Comparison of ENCODE assay signal across 8 cellular contexts in the genomic region with DNA sequence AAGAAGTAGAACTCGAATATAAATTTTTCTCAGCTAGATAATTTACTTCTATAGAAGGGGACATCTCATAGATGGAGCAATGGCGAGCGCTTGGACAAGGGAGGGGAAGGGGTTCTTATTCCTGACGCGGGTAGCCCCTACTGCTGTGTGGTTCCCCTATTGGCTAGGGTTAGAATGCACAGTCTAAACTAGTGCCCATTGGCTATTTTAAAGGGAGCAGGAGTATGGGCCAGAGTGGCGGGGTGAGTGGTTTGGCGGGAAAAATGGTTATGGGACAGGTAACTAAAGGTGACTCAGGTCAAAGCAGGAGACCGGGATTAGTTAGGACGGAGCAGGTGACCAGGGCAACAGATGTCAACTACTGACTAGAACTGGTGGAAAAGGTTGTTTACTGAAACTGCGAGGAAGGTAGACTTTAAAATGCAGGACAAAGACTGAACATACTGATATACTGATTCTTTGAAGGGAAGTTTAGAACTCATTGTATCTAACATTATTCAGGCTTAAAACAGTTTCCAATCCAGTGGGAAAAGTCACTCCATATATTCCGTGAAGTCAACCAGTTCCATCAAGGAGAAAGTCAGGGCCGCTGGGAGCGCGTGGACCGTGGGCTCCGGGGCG. TPM values are rescaled to one million over a fixed set of nuclear protein-coding genes. Genes with fewer than 3 reads are reported as not detected.
DNase-seq lines count a peak whose midpoint lies in the region; ATAC-seq, FAIRE-seq and TF ChIP-seq lines count a peak whose summit lies in the region.

No MANE protein-coding gene starts in this region.

- peak; percentile 6; the same call in 1 of the 3 replicates for ATAC-seq in HepG2

- in situ Hi-C loops in HepG2 (cut with HindIII; ENCODE audit: extremely low pct_ligation_motif_present, low pct_unique_long_range_greater_than_20kb), result no loop called here

- H3K36me3 ChIP-seq in HepG2 (replicated peaks in 1 of 2; ENCODE audit: control insufficient read depth in 1 of 2, insufficient read depth in 2 of 2, low read length in 2 of 2) (0 out of 5 replicates have a peak, but pooled peaks cover 0 to 5% of the 10 kb centered on the region in 2 experiments), testis (ENCODE audit: low read depth, missing control alignments) (no peaks in the 10 kb centered on the region)

- POLR2A ChIA-PET in HepG2 (lab: Yijun Ruan, JAX), result interaction anchor here (0.7 to 1.0 kb wide), 4 partner anchors 79 to 111 kb away, joined by 3 to 4 read pairs (median 3); partner anchors contain the start of genes ANKRD65 and MRPL20

- peak in 1 of 2 experiments; percentile 15 for TF ChIP-seq CTCF in brain (conservative IDR thresholded peaks at IDR 0.05)
- TF ChIP-seq CTCF in HepG2 (CRISPR knock-in tag; IDR thresholded peaks at IDR 0.05), result no peak
- peak in 1 of 3 experiments; percentile 16 for TF ChIP-seq CTCF in testis (IDR thresholded peaks at IDR 0.05)

- CTCF ChIA-PET in HepG2 (lab: Yijun Ruan, JAX; ENCODE audit: low intra/inter-chr PET ratio, low total read pairs), result no interaction called here

- peak overlapping the region; percentile 96 for H3K27ac Mint-ChIP-seq in activated naive CD4-positive, alpha-beta T cell treated with anti-CD3 and anti-CD28 coated beads, Interleukin-2, amount 50 U/mL, for 24 hours
- H3K27ac Mint-ChIP-seq in brain, result peak overlapping the region; percentile 94 to 97 (median 95)

- intact Hi-C loops in HepG2 (cut with micrococcal nuclease; ENCODE audit: unreplicated experiment), result no loop called here
- intact Hi-C loops in testis (cut with DNase I; ENCODE audit: low total_unique reads), result no loop called here

- peaks cover 18% of the 10 kb centered on the region for H3K4me1 ChIP-seq in HepG2 (ENCODE audit: insufficient read depth, low read length)
- H3K4me1 ChIP-seq in testis, result peaks cover 3% of the 10 kb centered on the region

- no peaks in the 10 kb centered on the region for H3K27me3 Mint-ChIP-seq in activated naive CD4-positive, alpha-beta T cell treated with anti-CD3 and anti-CD28 coated beads, Interleukin-2, amount 50 U/mL, for 24 hours
- no peaks in the 10 kb centered on the region for H3K27me3 Mint-ChIP-seq in brain

- H3K36me3 Mint-ChIP-seq in activated naive CD4-positive, alpha-beta T cell treated with anti-CD3 and anti-CD28 coated beads, Interleukin-2, amount 50 U/mL, for 24 hours, result no peaks in the 10 kb centered on the region
- no peaks in the 10 kb centered on the region for H3K36me3 Mint-ChIP-seq in brain

- no peak for TF ChIP-seq POLR2A in HepG2 (IDR thresholded peaks at IDR 0.05; ENCODE audit: insufficient read depth in 1 of 2, low read depth in 2 of 2, low read length in 2 of 2)
- TF ChIP-seq POLR2A in testis (IDR thresholded peaks at IDR 0.05), result no peak

- peak overlapping the region; percentile 88 for H3K9ac ChIP-seq in HepG2 (ENCODE audit: insufficient read depth, low read depth, low read length)

- peaks cover 14% of the 10 kb centered on the region for H3K79me2 ChIP-seq in HepG2 (ENCODE audit: insufficient read depth, low read length)

- no peak for DNase-seq in activated naive CD4-positive, alpha-beta T cell treated with anti-CD3 and anti-CD28 coated beads, Interleukin-2, amount 50 U/mL, for 16 hours
- peak; percentile 37 for DNase-seq in NCI-H748 treated with DMSO at 0.1 percent for 48 hours (lab: John Stamatoyannopoulos, UW)
- DNase-seq in HepG2 (ENCODE audit: low spot score), result peak; percentile 40
- no peak for DNase-seq in testis
- no peak for DNase-seq in NCI-H345 (lab: John Stamatoyannopoulos, UW)
- DNase-seq in GDM1 (lab: John Stamatoyannopoulos, UW), result no peak

- TF ChIP-seq RAD21 in HepG2 (CRISPR knock-in tag; IDR thresholded peaks at IDR 0.05), result no peak

- H3K27ac ChIP-seq in HepG2 (ENCODE audit: extremely low read length, insufficient read depth, low read length), result peak overlapping the region; percentile 90
- H3K27ac ChIP-seq in testis, result peak overlapping the region; percentile 36 to 93

- TF ChIP-seq EP300 in HepG2 (IDR thresholded peaks at IDR 0.05; ENCODE audit: low read depth in 2 of 2, low read length in 2 of 2), result no peak
- TF ChIP-seq EP300 in HepG2 (CRISPR knock-in tag; IDR thresholded peaks at IDR 0.05; ENCODE audit: borderline replicate concordance), result no peak

- FAIRE-seq in HepG2 (lab: Jason Lieb, UNC), result no peak

- WGBS in HepG2 (ENCODE audit: low lambda C conversion rate), result 36% methylated on average over 16 of the region's 17 CpGs
- 10 to 14% methylated on average over 16 to 17 of the region's 17 CpGs for WGBS in testis, 2 donors

- H3K9me3 Mint-ChIP-seq in activated naive CD4-positive, alpha-beta T cell treated with anti-CD3 and anti-CD28 coated beads, Interleukin-2, amount 50 U/mL, for 24 hours, result no peaks in the 10 kb centered on the region
- no peaks in the 10 kb centered on the region for H3K9me3 Mint-ChIP-seq in brain

- H2AFZ ChIP-seq in HepG2 (ENCODE audit: low read length), result no peak overlapping the region

- H3K4me3 Mint-ChIP-seq in activated naive CD4-positive, alpha-beta T cell treated with anti-CD3 and anti-CD28 coated beads, Interleukin-2, amount 50 U/mL, for 24 hours, result peak overlapping the region; percentile 94
- peak overlapping the region; percentile 89 to 95 (median 93) for H3K4me3 Mint-ChIP-seq in brain

- TSS peak; percentile 96 for BruUV-seq in HepG2 (replicated peaks; lab: Mats Ljungman, UMichigan)

- H3K4me1 Mint-ChIP-seq in activated naive CD4-positive, alpha-beta T cell treated with anti-CD3 and anti-CD28 coated beads, Interleukin-2, amount 50 U/mL, for 24 hours, result peaks cover 12% of the 10 kb centered on the region
- peaks cover 8% of the 10 kb centered on the region for H3K4me1 Mint-ChIP-seq in brain

- H3K4me3 ChIP-seq in HepG2 (replicated peaks in 1 of 3; ENCODE audit: insufficient read depth in 1 of 3, low read depth in 2 of 3, low read length in 3 of 3), result peak overlapping the region; percentile 79 to 91 (median 79)
- H3K4me3 ChIP-seq in testis, result peak overlapping the region; percentile 70 to 89

- H3K9me3 ChIP-seq in HepG2 (ENCODE audit: low read length), result no peaks in the 10 kb centered on the region
- H3K9me3 ChIP-seq in testis, result no peaks in the 10 kb centered on the region

- H3K4me2 ChIP-seq in HepG2 (ENCODE audit: low read depth, low read length), result peak overlapping the region; percentile 99

- no peaks in the 10 kb centered on the region for H3K27me3 ChIP-seq in HepG2 (ENCODE audit: control insufficient read depth in 1 of 2, insufficient read depth in 2 of 2, low read length in 2 of 2)
- no peaks in the 10 kb centered on the region for H3K27me3 ChIP-seq in testis

- H4K20me1 ChIP-seq in HepG2 (ENCODE audit: insufficient read depth, low read length), result no peaks in the 10 kb centered on the region

RNA-seq across cellular contexts. Expression of gene ATAD3A, which starts 0.9 kb away (rescaled TPM):
- polyA plus RNA-seq in brain (ENCODE audit: insufficient read depth, low read depth, low replicate concordance), result 47.5 TPM
- total RNA-seq in HepG2 (2016; rRNA removed; fragmentation: Illumina TruSeq; extraction: Trizol), result 33.4 and 49.0 TPM in 2 replicates
- total RNA-seq in HepG2 (2016; cell fraction: cytosol; rRNA removed; fragmentation: Illumina TruSeq; extraction: Trizol; ENCODE audit: low read depth), result 18.2 and 18.9 TPM in 2 replicates
- total RNA-seq in HepG2 (2016; cell fraction: insoluble cytoplasmic fraction; rRNA removed; fragmentation: Illumina TruSeq; extraction: Trizol), result 27.6 and 52.7 TPM in 2 replicates
- 38.0 and 38.8 TPM in 2 replicates for total RNA-seq in HepG2 (2016; cell fraction: membrane; rRNA removed; fragmentation: Illumina TruSeq; extraction: Trizol)
- 30.1 and 34.5 TPM in 2 replicates for total RNA-seq in HepG2 (2016; cell fraction: nucleus; rRNA removed; fragmentation: Illumina TruSeq; extraction: Trizol)
- 10.6 and 15.5 TPM in 2 replicates for polyA plus RNA-seq in HepG2 (2011; rRNA removed)
- polyA plus RNA-seq in HepG2 (2011; cell fraction: cytosol; rRNA removed), result 11.1 and 18.2 TPM in 2 replicates
- 45.2 and 49.3 TPM in 2 replicates for polyA plus RNA-seq in HepG2 (2011; cell fraction: nucleus; rRNA removed)
- 12.6 and 17.3 TPM in 2 replicates for polyA plus RNA-seq in HepG2 (2012)
- 19.2 and 20.9 TPM in 2 replicates for polyA plus RNA-seq in HepG2 (2016; cell fraction: cytosol; fragmentation: Illumina TruSeq; extraction: Trizol; ENCODE audit: low read depth)
- polyA plus RNA-seq in HepG2 (2016; cell fraction: insoluble cytoplasmic fraction; fragmentation: Illumina TruSeq; extraction: Trizol; ENCODE audit: low read depth), result 33.0 and 40.7 TPM in 2 replicates
- 30.9 and 31.4 TPM in 2 replicates for polyA plus RNA-seq in HepG2 (2016; cell fraction: membrane; fragmentation: Illumina TruSeq; extraction: Trizol; ENCODE audit: low read depth)
- polyA plus RNA-seq in HepG2 (2016; cell fraction: nucleus; fragmentation: Illumina TruSeq; extraction: Trizol; ENCODE audit: insufficient read depth, low read depth), result 80.5 and 96.5 TPM in 2 replicates
- 21.9 and 37.5 TPM in 2 replicates for polyA minus RNA-seq in HepG2 (2011; rRNA and poly(A)+ RNA removed; ENCODE audit: low replicate concordance)
- polyA minus RNA-seq in HepG2 (2011; cell fraction: cytosol; rRNA and poly(A)+ RNA removed), result 11.0 and 16.1 TPM in 2 replicates
- polyA minus RNA-seq in HepG2 (2011; cell fraction: nucleus; rRNA and poly(A)+ RNA removed), result 8.6 and 10.7 TPM in 2 replicates
- 10 to 100 TPM; 35.7 to 37.4 TPM for total RNA-seq in testis
- 22.0 TPM for polyA plus RNA-seq in testis (ENCODE audit: insufficient read depth, low read depth, low replicate concordance)

RNA-seq across cellular contexts. Expression of gene TMEM240, which starts 29.4 kb away (rescaled TPM):
- polyA plus RNA-seq in brain (ENCODE audit: insufficient read depth, low read depth, low replicate concordance) (33.9 TPM), HepG2 (2011; rRNA removed) (0.17 and 0.21 TPM in 2 replicates), testis (ENCODE audit: insufficient read depth, low read depth, low replicate concordance) (4.3 TPM)
- total RNA-seq in HepG2 (2016; rRNA removed; fragmentation: Illumina TruSeq; extraction: Trizol) (not detected in 2 replicates), testis (1 to 10 TPM; 3.6 to 6.3 TPM)
- total RNA-seq in HepG2 (2016; cell fraction: cytosol; rRNA removed; fragmentation: Illumina TruSeq; extraction: Trizol; ENCODE audit: low read depth), result not detected in 2 replicates
- total RNA-seq in HepG2 (2016; cell fraction: insoluble cytoplasmic fraction; rRNA removed; fragmentation: Illumina TruSeq; extraction: Trizol), result not detected in 2 replicates
- not detected in 2 replicates for total RNA-seq in HepG2 (2016; cell fraction: membrane; rRNA removed; fragmentation: Illumina TruSeq; extraction: Trizol)
- not detected in 2 replicates for total RNA-seq in HepG2 (2016; cell fraction: nucleus; rRNA removed; fragmentation: Illumina TruSeq; extraction: Trizol)
- polyA plus RNA-seq in HepG2 (2011; cell fraction: cytosol; rRNA removed), result 0.17 TPM in 1 of 2 replicates, not detected in the other
- 3.9 and 4.5 TPM in 2 replicates for polyA plus RNA-seq in HepG2 (2011; cell fraction: nucleus; rRNA removed)
- 0.58 and 1.1 TPM in 2 replicates for polyA plus RNA-seq in HepG2 (2012)
- not detected in 2 replicates for polyA plus RNA-seq in HepG2 (2016; cell fraction: cytosol; fragmentation: Illumina TruSeq; extraction: Trizol; ENCODE audit: low read depth)
- 0.34 TPM in 1 of 2 replicates, not detected in the other for polyA plus RNA-seq in HepG2 (2016; cell fraction: insoluble cytoplasmic fraction; fragmentation: Illumina TruSeq; extraction: Trizol; ENCODE audit: low read depth)
- polyA plus RNA-seq in HepG2 (2016; cell fraction: membrane; fragmentation: Illumina TruSeq; extraction: Trizol; ENCODE audit: low read depth), result not detected in 2 replicates
- polyA plus RNA-seq in HepG2 (2016; cell fraction: nucleus; fragmentation: Illumina TruSeq; extraction: Trizol; ENCODE audit: insufficient read depth, low read depth), result 0.90 TPM in 1 of 2 replicates, not detected in the other
- not detected in 2 replicates for polyA minus RNA-seq in HepG2 (2011; rRNA and poly(A)+ RNA removed; ENCODE audit: low replicate concordance)
- not detected in 2 replicates for polyA minus RNA-seq in HepG2 (2011; cell fraction: cytosol; rRNA and poly(A)+ RNA removed)
- not detected in 2 replicates for polyA minus RNA-seq in HepG2 (2011; cell fraction: nucleus; rRNA and poly(A)+ RNA removed)

RNA-seq across cellular contexts. Expression of gene ATAD3B, which starts 39.5 kb away (rescaled TPM):
- polyA plus RNA-seq in brain (ENCODE audit: insufficient read depth, low read depth, low replicate concordance), result 2.9 TPM
- total RNA-seq in HepG2 (2016; rRNA removed; fragmentation: Illumina TruSeq; extraction: Trizol), result 21.1 and 31.1 TPM in 2 replicates
- total RNA-seq in HepG2 (2016; cell fraction: cytosol; rRNA removed; fragmentation: Illumina TruSeq; extraction: Trizol; ENCODE audit: low read depth), result 26.1 and 27.7 TPM in 2 replicates
- total RNA-seq in HepG2 (2016; cell fraction: insoluble cytoplasmic fraction; rRNA removed; fragmentation: Illumina TruSeq; extraction: Trizol), result 19.1 and 31.9 TPM in 2 replicates
- 24.8 and 25.7 TPM in 2 replicates for total RNA-seq in HepG2 (2016; cell fraction: membrane; rRNA removed; fragmentation: Illumina TruSeq; extraction: Trizol)
- total RNA-seq in HepG2 (2016; cell fraction: nucleus; rRNA removed; fragmentation: Illumina TruSeq; extraction: Trizol), result 28.8 and 34.2 TPM in 2 replicates
- polyA plus RNA-seq in HepG2 (2011; rRNA removed), result 9.6 and 15.4 TPM in 2 replicates
- 7.3 and 12.3 TPM in 2 replicates for polyA plus RNA-seq in HepG2 (2011; cell fraction: cytosol; rRNA removed)
- 82.9 and 84.6 TPM in 2 replicates for polyA plus RNA-seq in HepG2 (2011; cell fraction: nucleus; rRNA removed)
- 9.1 and 14.3 TPM in 2 replicates for polyA plus RNA-seq in HepG2 (2012)
- 11.2 and 12.2 TPM in 2 replicates for polyA plus RNA-seq in HepG2 (2016; cell fraction: cytosol; fragmentation: Illumina TruSeq; extraction: Trizol; ENCODE audit: low read depth)
- 22.1 and 23.9 TPM in 2 replicates for polyA plus RNA-seq in HepG2 (2016; cell fraction: insoluble cytoplasmic fraction; fragmentation: Illumina TruSeq; extraction: Trizol; ENCODE audit: low read depth)
- 16.4 and 18.0 TPM in 2 replicates for polyA plus RNA-seq in HepG2 (2016; cell fraction: membrane; fragmentation: Illumina TruSeq; extraction: Trizol; ENCODE audit: low read depth)
- polyA plus RNA-seq in HepG2 (2016; cell fraction: nucleus; fragmentation: Illumina TruSeq; extraction: Trizol; ENCODE audit: insufficient read depth, low read depth), result 108 and 128 TPM in 2 replicates
- 15.4 and 54.9 TPM in 2 replicates for polyA minus RNA-seq in HepG2 (2011; rRNA and poly(A)+ RNA removed; ENCODE audit: low replicate concordance)
- 8.0 and 10.3 TPM in 2 replicates for polyA minus RNA-seq in HepG2 (2011; cell fraction: cytosol; rRNA and poly(A)+ RNA removed)
- 18.0 and 21.1 TPM in 2 replicates for polyA minus RNA-seq in HepG2 (2011; cell fraction: nucleus; rRNA and poly(A)+ RNA removed)
- total RNA-seq in testis, result 10 to 100 TPM; 46.3 to 55.6 TPM
- 19.1 TPM for polyA plus RNA-seq in testis (ENCODE audit: insufficient read depth, low read depth, low replicate concordance)

Comparison
In these comparisons a context has a peak if more than half of its experiments do, and no peak if none do; other contexts are left out.
1. DNase-seq: peak in NCI-H748 treated with DMSO at 0.1 percent for 48 hours (single experiment) and HepG2 (single experiment); none in activated naive CD4-positive, alpha-beta T cell treated with anti-CD3 and anti-CD28 coated beads, Interleukin-2, amount 50 U/mL, for 16 hours (single experiment), testis (single experiment), NCI-H345 (single experiment) and GDM1 (single experiment).